ENCODE assay signal across 4 cellular contexts in the genomic region with DNA sequence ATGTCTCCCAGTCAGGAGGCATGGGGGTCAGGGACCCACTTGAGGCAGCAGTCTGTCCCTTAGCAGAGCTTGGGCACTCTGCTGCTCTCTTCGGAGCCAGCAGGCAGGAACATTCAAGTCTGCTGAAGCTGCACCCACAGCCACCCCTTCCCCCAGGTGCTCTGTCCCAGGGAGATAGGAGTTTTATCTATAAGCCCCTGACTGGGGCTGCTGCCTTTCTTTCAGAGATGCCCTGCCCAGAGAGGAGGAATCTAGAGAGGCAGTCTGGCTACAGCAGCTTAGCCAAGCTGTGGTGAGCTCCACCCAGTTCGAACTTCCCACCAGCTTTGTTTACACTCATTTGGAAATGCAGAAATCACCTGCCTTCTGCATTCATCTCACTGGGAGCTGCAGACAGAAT. TPM values are rescaled to one million over a fixed set of nuclear protein-coding genes. Genes with fewer than 3 reads are reported as not detected.
"Had no signal": no experiment of that assay in that cellular context is flagged by ENCODE, and none has a peak within 500 bp of the region (broad histone marks: within the 10 kb centered on the region; RNA-seq: fewer than 3 reads in every experiment).

No MANE protein-coding gene starts in this region.

RNA-seq across cellular contexts. Expression of a gene that starts 6.5 kb away (rescaled TPM):
- total RNA-seq: natural killer cell treated with Interleukin-12 subunit alpha and Interleukin-12 subunit beta and Interleukin-15 and Interleukin-18, amount 100 ng/mL, for 72 hours; osteocyte; right atrium auricular region; sciatic nerve had no signal
